8 cellular contexts compared by ENCODE assay signal in the genomic region with DNA sequence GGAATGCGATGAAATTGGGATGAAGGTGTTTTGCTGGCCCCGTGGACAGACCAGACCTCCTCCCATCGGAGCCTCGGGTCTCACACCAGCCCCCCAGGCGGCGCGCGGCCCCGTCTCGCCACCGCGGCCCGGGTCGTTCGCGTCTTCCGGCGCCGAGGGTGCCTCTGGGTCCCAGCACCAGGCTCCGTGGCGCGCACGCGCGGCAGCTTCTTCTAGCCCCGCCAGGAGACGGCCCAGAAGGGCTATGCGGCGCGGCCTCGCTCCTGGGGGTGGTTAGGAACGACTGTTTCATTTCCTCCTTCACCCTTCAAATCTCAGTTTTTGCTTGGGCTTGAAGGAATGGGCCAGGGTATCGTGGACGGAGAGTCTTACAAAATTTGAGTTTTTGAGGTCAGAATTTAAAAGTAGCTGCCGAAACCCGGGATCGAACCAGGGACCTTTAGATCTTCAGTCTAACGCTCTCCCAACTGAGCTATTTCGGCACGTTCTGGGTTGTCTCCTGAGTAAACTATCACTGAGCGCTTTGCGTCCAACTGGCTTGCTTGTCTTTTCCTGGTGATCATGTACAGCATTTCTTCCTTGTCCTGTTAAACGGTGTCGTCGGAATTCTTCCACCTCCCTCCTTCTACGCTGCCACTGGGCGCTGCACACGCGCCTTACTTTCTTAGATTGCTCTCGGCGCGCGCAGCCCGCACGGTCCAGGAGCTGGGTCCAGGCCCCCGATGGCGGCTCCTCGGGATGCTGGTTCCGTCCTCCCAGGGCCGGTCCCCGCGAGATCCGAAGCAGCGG. TPM values are rescaled to one million over a fixed set of nuclear protein-coding genes. Genes with fewer than 3 reads are reported as not detected.
DNase-seq lines count a peak whose midpoint lies in the region; ATAC-seq, FAIRE-seq and TF ChIP-seq lines count a peak whose summit lies in the region.

No MANE protein-coding gene starts in this region.

- no peaks in the 10 kb centered on the region for H3K27me3 ChIP-seq in BE2C

- CTCF ChIA-PET in activated CD4-positive, alpha-beta T cell treated with anti-CD3 and anti-CD28 coated beads, Interleukin-2, amount 10 ng/mL, durations not matched to agents 7 days and 5 days (lab: Charles Lee), result interaction anchor here (1.0 to 2.1 kb wide), 11 partner anchors 11 to 113 kb away, joined by 3 to 8 read pairs (median 4); a partner anchor contains a TSS

- ATAC-seq in HG03457 (IDR thresholded peaks at IDR 0.05; ENCODE audit: unreplicated experiment), result peak; percentile 94
- ATAC-seq in left lobe of liver, result peak; percentile 87

- no peak; the same call in 1 of the 2 replicates for TF ChIP-seq CTCF in BE2C (IDR thresholded peaks at IDR 0.05; ENCODE audit: low read depth, low read length)

- no peaks in the 10 kb centered on the region for H3K4me1 ChIP-seq in BE2C

- peaks cover 3% of the 10 kb centered on the region for H3K36me3 Mint-ChIP-seq in activated CD4-positive, alpha-beta T cell treated with anti-CD3 and anti-CD28 coated beads, Interleukin-2, amount 10 ng/mL, durations not matched to agents 7 days and 5 days (ENCODE audit: low read depth)

- peaks cover 7% of the 10 kb centered on the region for H3K9me3 Mint-ChIP-seq in activated CD4-positive, alpha-beta T cell treated with anti-CD3 and anti-CD28 coated beads, Interleukin-2, amount 10 ng/mL, durations not matched to agents 7 days and 5 days

- H3K36me3 ChIP-seq in BE2C, result no peaks in the 10 kb centered on the region

- peak overlapping the region; percentile 93 for H3K27ac Mint-ChIP-seq in activated CD4-positive, alpha-beta T cell treated with anti-CD3 and anti-CD28 coated beads, Interleukin-2, amount 10 ng/mL, durations not matched to agents 7 days and 5 days

- H3K4me3 ChIP-seq in BE2C (ENCODE audit: low read depth, low read length), result peak overlapping the region; percentile 88

- H3K4me3 Mint-ChIP-seq in activated CD4-positive, alpha-beta T cell treated with anti-CD3 and anti-CD28 coated beads, Interleukin-2, amount 10 ng/mL, durations not matched to agents 7 days and 5 days, result peak overlapping the region; percentile 79

- DNase-seq in BE2C (peak; percentile 97), GM19239 (ENCODE audit: insufficient read length, low spot score) (peak; percentile 77), NCI-H526 (lab: John Stamatoyannopoulos, UW) (peak; percentile 98 to 99), dedifferentiated amniotic fluid mesenchymal stem cell (ENCODE audit: extremely low spot score) (peak; percentile 95), left lobe of liver (ENCODE audit: low spot score) (peak; percentile 89)
- peak; percentile 90 for DNase-seq in activated CD4-positive, alpha-beta T cell treated with anti-CD3 and anti-CD28 coated beads, Interleukin-2, amount 10 ng/mL, durations not matched to agents 7 days and 5 days
- peak; percentile 92 for DNase-seq in stimulated activated CD4-positive, alpha-beta T cell treated with anti-CD3 and anti-CD28 coated beads, Interleukin-2, amount 100 ng/mL, for 24 hours

- peak; percentile 89 for FAIRE-seq in GM19239 (lab: Jason Lieb, UNC)

- POLR2A ChIA-PET in activated CD4-positive, alpha-beta T cell treated with anti-CD3 and anti-CD28 coated beads, Interleukin-2, amount 10 ng/mL, durations not matched to agents 7 days and 5 days (lab: Charles Lee), result interaction anchor here (0.7 to 2.0 kb wide), 2 partner anchors 46 to 106 kb away, joined by 3 to 4 read pairs; a partner anchor contains a TSS

- H3K9me3 ChIP-seq in BE2C, result no peaks in the 10 kb centered on the region

- peaks cover 26% of the 10 kb centered on the region for H3K4me1 Mint-ChIP-seq in activated CD4-positive, alpha-beta T cell treated with anti-CD3 and anti-CD28 coated beads, Interleukin-2, amount 10 ng/mL, durations not matched to agents 7 days and 5 days

- H3K27me3 Mint-ChIP-seq in activated CD4-positive, alpha-beta T cell treated with anti-CD3 and anti-CD28 coated beads, Interleukin-2, amount 10 ng/mL, durations not matched to agents 7 days and 5 days, result peaks cover 16% of the 10 kb centered on the region

RNA-seq across cellular contexts. Expression of a gene that starts 46.5 kb away (rescaled TPM):
- polyA plus RNA-seq in BE2C (2012; ENCODE audit: insufficient read depth, insufficient read length, low read depth), result 12.4 TPM
- total RNA-seq in activated CD4-positive, alpha-beta T cell treated with anti-CD3 and anti-CD28 coated beads, Interleukin-2, amount 10 ng/mL, durations not matched to agents 7 days and 5 days, result 10 to 100 TPM; 15.6 to 16.2 TPM
- total RNA-seq in left lobe of liver, result 8.4 TPM

RNA-seq across cellular contexts. Expression of a gene that starts 52.2 kb away (rescaled TPM):
- polyA plus RNA-seq in BE2C (2012; ENCODE audit: insufficient read depth, insufficient read length, low read depth), result 2.4 TPM
- 1 to 10 TPM; 6.2 to 6.8 TPM for total RNA-seq in activated CD4-positive, alpha-beta T cell treated with anti-CD3 and anti-CD28 coated beads, Interleukin-2, amount 10 ng/mL, durations not matched to agents 7 days and 5 days
- 4.7 TPM for total RNA-seq in left lobe of liver

Comparison
In these comparisons a context has a peak if more than half of its experiments do, and no peak if none do; other contexts are left out.
1. Peak in every context shown above with its lines: DNase-seq, ATAC-seq and H3K4me3 ChIP-seq.